22 cellular contexts compared by ENCODE assay signal in genomic region chr7:35026154-35026553, GRCh38. TPM values are rescaled to one million over a fixed set of nuclear protein-coding genes. Genes with fewer than 3 reads are reported as not detected.
A peak's percentile ranks its signal among the peaks of the same experiment; 100 is the strongest.
DNase-seq lines count a peak whose midpoint lies in the region; ATAC-seq, FAIRE-seq and TF ChIP-seq lines count a peak whose summit lies in the region.
"Had no signal": no experiment of that assay in that cellular context is flagged by ENCODE, and none has a peak within 500 bp of the region (broad histone marks: within the 10 kb centered on the region; RNA-seq: fewer than 3 reads in every experiment).

No MANE protein-coding gene starts in this region.

- no peaks in the 10 kb centered on the region for H3K9me3 ChIP-seq in A549
- no peaks in the 10 kb centered on the region for H3K9me3 ChIP-seq in PC-3 (ENCODE audit: low read length)
- H3K9me3 ChIP-seq: colonic mucosa, gastroesophageal sphincter, Peyer's patch, suprapubic skin, uterus had no signal

- H3K4me2 ChIP-seq in A549 (peak overlapping the region; percentile 64), PC-3 (ENCODE audit: low read length) (peak overlapping the region; percentile 22)

- H3K79me2 ChIP-seq in PC-3 (ENCODE audit: low read length) = peaks cover 30% of the 10 kb centered on the region

- no peak for TF ChIP-seq CTCF in A549 (IDR thresholded peaks at IDR 0.05)
- TF ChIP-seq CTCF in PC-3 (conservative IDR thresholded peaks at IDR 0.05; ENCODE audit: low read depth, low read length) = no peak
- TF ChIP-seq CTCF in foreskin keratinocyte (conservative IDR thresholded peaks at IDR 0.05) = no peak

- FAIRE-seq in A549 (lab: Jason Lieb, UNC) = no peak
- peak; percentile 6 for FAIRE-seq in H54 (lab: Jason Lieb, UNC)

- ATAC-seq in A549 (peak; percentile 44; a peak in 5 of 6 replicates), PC-3 (peak; percentile 30; the same call in 1 of the 2 replicates), foreskin keratinocyte (peak; percentile 66), GM18511 (IDR thresholded peaks at IDR 0.05; ENCODE audit: unreplicated experiment) (no peak), HG03354 (IDR thresholded peaks at IDR 0.05; ENCODE audit: poor library complexity, severe bottlenecking, unreplicated experiment) (no peak)
- ATAC-seq: activated T-cell treated with anti-CD3 and anti-CD28 coated beads, Interleukin-2, amount 50 U/mL, for 4 hours; gastroesophageal sphincter had no signal

- intact Hi-C loops in PC-3 (cut with micrococcal nuclease) = no loop called here

- TF ChIP-seq EP300 in A549 (IDR thresholded peaks at IDR 0.05) = no peak

- H3K4me1 ChIP-seq in A549 (peaks cover 76% of the 10 kb centered on the region), PC-3 (ENCODE audit: insufficient read depth, low read length) (peaks cover 41% of the 10 kb centered on the region), foreskin keratinocyte (peaks cover 11% of the 10 kb centered on the region)
- H3K4me1 ChIP-seq: colonic mucosa, Peyer's patch, uterus had no signal

- DNase-seq in A549 (ENCODE audit: low read depth in 1 of 2, low spot score in 1 of 2) (peak in 1 of 2 experiments; percentile 48), H54 (ENCODE audit: insufficient read length, low spot score) (no peak), PC-3 (peak; percentile 59), foreskin keratinocyte (no peak)
- DNase-seq in activated effector memory CD4-positive, alpha-beta T cell treated with anti-CD3 and anti-CD28 coated beads, Interleukin-2, amount 50 U/mL, for 16 hours = no peak
- DNase-seq: activated CD4-positive, alpha-beta T cell treated with anti-CD3 and anti-CD28 coated beads for 4 hours; activated naive CD4-positive, alpha-beta T cell treated with anti-CD3 and anti-CD28 coated beads, Interleukin-2, amount 10 ng/mL, durations not matched to agents 7 days and 5 days; activated T-cell treated with anti-CD3 and anti-CD28 coated beads, Interleukin-2, amount 50 U/mL, for 4 hours; amygdala; colonic mucosa; effector memory CD4-positive, alpha-beta T cell; GOT3; hippocampal formation; NCI-H2029 treated with DMSO at 0.1 percent for 48 hours; NK-92 treated with Interleukin-12 subunit alpha and Interleukin-12 subunit beta, amount 100 ng/mL, for 24 hours; Peyer's patch; T-helper 1 cell; uterus had no signal

- 0 out of 2 replicates have a peak, but pooled peaks cover 4% of the 10 kb centered on the region for H4K20me1 ChIP-seq in PC-3 (ENCODE audit: low read length)

- peak overlapping the region; percentile 57 for H3K9ac ChIP-seq in PC-3 (ENCODE audit: low read length)

- no peaks in the 10 kb centered on the region for H3K36me3 ChIP-seq in PC-3 (ENCODE audit: low read depth, low read length)
- H3K36me3 ChIP-seq: colonic mucosa, gastroesophageal sphincter, Peyer's patch, suprapubic skin, uterus had no signal

- H3F3A ChIP-seq in PC-3 (ENCODE audit: low read length, unreplicated experiment) = no peaks in the 10 kb centered on the region

- CTCF ChIA-PET in A549 (lab: Yijun Ruan, JAX) = interaction anchor here (1.1 to 2.0 kb wide), 2 partner anchors 11 to 202 kb away, joined by 3 to 5 read pairs; partner anchors contain the start of gene DPY19L1
- CTCF ChIA-PET in PC-3 (lab: Charles Lee) = no interaction called here

- H3K27ac ChIP-seq in A549 (peak overlapping the region; percentile 62 to 69), PC-3 (ENCODE audit: low read length) (peak overlapping the region; percentile 89), foreskin keratinocyte (no peak overlapping the region)
- H3K27ac ChIP-seq: colonic mucosa, gastroesophageal sphincter, Peyer's patch, suprapubic skin, uterus had no signal

- H3K27me3 ChIP-seq in PC-3 (ENCODE audit: low read length) (no peaks in the 10 kb centered on the region), foreskin keratinocyte (no peaks in the 10 kb centered on the region)
- H3K27me3 ChIP-seq: colonic mucosa, gastroesophageal sphincter, Peyer's patch, suprapubic skin, uterus had no signal

- H2AFZ ChIP-seq in PC-3 (ENCODE audit: low read length) = no peak overlapping the region

- no peaks in the 10 kb centered on the region for H3K9me2 ChIP-seq in PC-3 (replicated peaks; ENCODE audit: low read length)

- POLR2A ChIA-PET in A549 (lab: Yijun Ruan, JAX) = no interaction called here
- POLR2A ChIA-PET in PC-3 (lab: Charles Lee; ENCODE audit: unreplicated experiment) = no interaction called here

- TF ChIP-seq RAD21 in A549 (conservative IDR thresholded peaks at IDR 0.05 in 1 of 2, IDR thresholded peaks at IDR 0.05 in 1 of 2) = no peak

- no peak overlapping the region for H3K4me3 ChIP-seq in A549
- no peak overlapping the region for H3K4me3 ChIP-seq in PC-3 (ENCODE audit: low read length)
- H3K4me3 ChIP-seq: colonic mucosa, gastroesophageal sphincter, Peyer's patch, suprapubic skin, uterus had no signal

- TF ChIP-seq POLR2A in A549 (IDR thresholded peaks at IDR 0.05; ENCODE audit: low read length) (no peak), H54 (IDR thresholded peaks at IDR 0.05; ENCODE audit: low read depth, low read length) (no peak)

- BruUV-seq in PC-3 (replicated peaks; lab: Mats Ljungman, UMichigan) = no TSS peak

TF ChIP-seq in A549, 52 proteins besides CTCF, POLR2A, EP300 and RAD21:
- TF ChIP-seq HOXA7 (CRISPR knock-in tag; IDR thresholded peaks at IDR 0.05) (no peak), FOSL2 (IDR thresholded peaks at IDR 0.05) (peak; percentile 24; the same call in 1 of the 2 replicates), FOSL2 (CRISPR knock-in tag; IDR thresholded peaks at IDR 0.05) (peak; percentile 30; the same call in 1 of the 2 replicates), CEBPB (IDR thresholded peaks at IDR 0.05) (peak; percentile 70 to 84; a peak in 3 of 4 replicates)

RNA-seq across cellular contexts. Expression of gene DPY19L1, which starts 11.1 kb away (rescaled TPM):
- polyA plus RNA-seq in A549 (2011; rRNA removed) (129 and 145 TPM in 2 replicates), A549 (2017; fragmentation: RNase III; extraction: RNeasy Plus Mini Kit Qiagen cat#74134 plus additional on column Dnase treatment) (47.5 to 53.6 TPM (median 52.0 TPM) in 3 replicates), foreskin keratinocyte (6.8 and 8.2 TPM in 2 replicates)
- polyA plus RNA-seq in A549 (2012; cell fraction: cytosol; rRNA removed) = 17.3 and 20.8 TPM in 2 replicates
- 14.4 and 21.9 TPM in 2 replicates for polyA plus RNA-seq in A549 (2012; cell fraction: nucleus; rRNA removed)
- polyA minus RNA-seq in A549 (2011; rRNA and poly(A)+ RNA removed) = 50.2 and 51.8 TPM in 2 replicates
- total RNA-seq in PC-3 (2014; rRNA removed) (10.7 and 11.2 TPM in 2 replicates), foreskin keratinocyte (20.1 and 22.4 TPM in 2 replicates)

Comparison
In these comparisons a context has a peak if more than half of its experiments do, and no peak if none do; other contexts are left out.
1. ATAC-seq: peak in A549 (2 of 2), PC-3 (single experiment) and foreskin keratinocyte (single experiment); none in GM18511 (single experiment) and HG03354 (single experiment).